ENCODE assay signal across 8 cellular contexts in genomic region chr21:42145569-42146250, GRCh38.
DNase-seq lines count a peak whose midpoint lies in the region; ATAC-seq, FAIRE-seq and TF ChIP-seq lines count a peak whose summit lies in the region.

No MANE protein-coding gene starts in this region.

- no peaks in the 10 kb centered on the region for H3K36me3 ChIP-seq in KMS-11 (ENCODE audit: insufficient read depth)

- DNase-seq in D721Med (ENCODE audit: insufficient read length, low spot score) (peak; percentile 86), RKO (ENCODE audit: low spot score) (peak; percentile 61), activated T-helper 1 cell treated with Interleukin-2 at 50 U/mL for 16 hours (ENCODE audit: low read depth) (peak; percentile 44), fibroblast of peridontal ligament (ENCODE audit: extremely low read depth) (peak; percentile 63), nephron progenitor cell (peak; percentile 68)
- peak; percentile 65 to 71 for DNase-seq in stimulated activated naive CD8-positive, alpha-beta T cell treated with anti-CD3 and anti-CD28 coated beads, Interleukin-15, amount 100 ng/mL, for 72 hours

- no peaks in the 10 kb centered on the region for H4K20me1 ChIP-seq in KMS-11 (ENCODE audit: insufficient read depth)

- H3K4me1 ChIP-seq in KMS-11 (ENCODE audit: low read depth, poor library complexity, severe bottlenecking): peaks cover 7% of the 10 kb centered on the region

- H3K36me3 Mint-ChIP-seq in nephron progenitor cell (ENCODE audit: low read depth): no peaks in the 10 kb centered on the region

- H3K79me2 ChIP-seq in KMS-11 (ENCODE audit: insufficient read depth, low read depth): no peaks in the 10 kb centered on the region

- peaks cover 3% of the 10 kb centered on the region for H3K27me3 ChIP-seq in KMS-11 (ENCODE audit: insufficient read depth, low read depth)

- peak overlapping the region; percentile 14; the same call in 1 of the 2 replicates for H2AFZ ChIP-seq in KMS-11 (ENCODE audit: low read depth)

- peaks cover 3% of the 10 kb centered on the region for H3K27me3 Mint-ChIP-seq in nephron progenitor cell (ENCODE audit: low read depth, poor library complexity)
- H3K27me3 Mint-ChIP-seq in stimulated activated naive CD8-positive, alpha-beta T cell treated with anti-CD3 and anti-CD28 coated beads, Interleukin-15, amount 100 ng/mL, for 72 hours: no peaks in the 10 kb centered on the region

- no peak overlapping the region for H3K4me3 Mint-ChIP-seq in nephron progenitor cell
- no peak overlapping the region for H3K4me3 Mint-ChIP-seq in stimulated activated naive CD8-positive, alpha-beta T cell treated with anti-CD3 and anti-CD28 coated beads, Interleukin-15, amount 100 ng/mL, for 72 hours

- H3K4me3 ChIP-seq in KMS-11 (IDR thresholded peaks at IDR 0.05; ENCODE audit: insufficient read depth, low read depth, low read length): no peak overlapping the region

- no peak overlapping the region for H3K4me2 ChIP-seq in KMS-11

- TF ChIP-seq CTCF in D721Med (IDR thresholded peaks at IDR 0.05; ENCODE audit: insufficient read depth, missing control alignments) (peak; percentile 83), KMS-11 (conservative IDR thresholded peaks at IDR 0.05; ENCODE audit: low read depth, low read length) (peak; percentile 95), nephron progenitor cell (IDR thresholded peaks at IDR 0.05) (peak; percentile 78)

- H3K9ac ChIP-seq in KMS-11: no peak overlapping the region

- no peak overlapping the region for H3K27ac ChIP-seq in KMS-11

- peak; percentile 76 for ATAC-seq in stimulated activated naive CD8-positive, alpha-beta T cell treated with anti-CD3 and anti-CD28 coated beads, Interleukin-15, amount 100 ng/mL, for 72 hours
- no peak for ATAC-seq in HG03135 (IDR thresholded peaks at IDR 0.05; ENCODE audit: unreplicated experiment)

- H3K27ac Mint-ChIP-seq in nephron progenitor cell: no peak overlapping the region
- H3K27ac Mint-ChIP-seq in stimulated activated naive CD8-positive, alpha-beta T cell treated with anti-CD3 and anti-CD28 coated beads, Interleukin-15, amount 100 ng/mL, for 72 hours: peak overlapping the region; percentile 55 to 87

- no peaks in the 10 kb centered on the region for H3K9me3 Mint-ChIP-seq in nephron progenitor cell
- no peaks in the 10 kb centered on the region for H3K9me3 Mint-ChIP-seq in stimulated activated naive CD8-positive, alpha-beta T cell treated with anti-CD3 and anti-CD28 coated beads, Interleukin-15, amount 100 ng/mL, for 72 hours

- peaks cover 19% of the 10 kb centered on the region for H3K4me1 Mint-ChIP-seq in nephron progenitor cell
- H3K4me1 Mint-ChIP-seq in stimulated activated naive CD8-positive, alpha-beta T cell treated with anti-CD3 and anti-CD28 coated beads, Interleukin-15, amount 100 ng/mL, for 72 hours: peaks cover 31% of the 10 kb centered on the region

- FAIRE-seq in D721Med (lab: Jason Lieb, UNC): peak; percentile 46
